ENCODE assay signal across 8 cellular contexts in the genomic region with DNA sequence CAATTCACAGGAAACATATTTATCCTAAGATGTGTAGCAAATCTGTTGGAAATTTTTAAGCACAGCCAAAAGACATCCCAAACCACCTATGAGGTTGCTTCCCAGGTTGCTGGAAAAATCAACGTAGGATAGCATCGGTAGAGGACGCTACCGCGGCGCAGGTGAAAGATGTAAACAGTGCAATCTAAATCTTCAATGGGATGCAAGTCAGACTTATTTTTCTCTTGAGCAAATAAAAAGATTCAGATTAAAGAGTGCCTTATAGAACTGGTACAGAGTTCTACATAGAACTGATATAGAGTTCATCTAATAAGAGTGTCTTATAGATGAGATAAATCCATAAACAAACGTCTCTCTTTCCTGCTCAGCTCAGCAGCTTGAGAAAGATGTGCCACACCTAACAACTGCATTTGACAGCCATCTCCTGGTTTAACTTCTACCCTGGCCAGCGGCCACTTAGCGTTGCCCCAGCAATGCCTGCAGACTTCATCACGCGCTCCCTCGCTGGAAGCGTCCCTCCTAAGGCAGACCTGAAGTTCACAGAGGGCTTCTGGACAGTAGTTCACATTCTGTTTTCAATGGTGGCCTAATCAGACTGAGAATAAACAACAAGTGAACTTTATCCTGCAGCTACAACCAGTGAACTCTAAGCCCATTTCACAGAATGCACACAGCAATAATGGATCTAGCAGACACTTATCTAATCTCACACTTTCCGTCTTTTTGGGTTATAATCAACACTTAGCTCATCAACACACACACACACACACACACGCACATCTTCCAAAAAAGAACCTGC.
DNase-seq lines count a peak whose midpoint lies in the region; ATAC-seq and TF ChIP-seq lines count a peak whose summit lies in the region.

No MANE protein-coding gene starts in this region.

- no peaks in the 10 kb centered on the region for H3K27me3 ChIP-seq in mucosa of stomach (ENCODE audit: control insufficient read depth, insufficient read depth, low read length)
- H3K27me3 ChIP-seq in upper lobe of right lung: no peaks in the 10 kb centered on the region

- no peak for DNase-seq in activated T-cell treated with anti-CD3 and anti-CD28 coated beads, Interleukin-2, amount 50 U/mL, for 72 hours
- DNase-seq in activated T-cell treated with anti-CD3 and anti-CD28 coated beads for 4 hours (no peak), chondrocyte (ENCODE audit: low spot score) (no peak), upper lobe of right lung (no peak), omental fat pad (ENCODE audit: low spot score) (no peak), endothelial cell (ENCODE audit: low spot score) (no peak)

- H3K27ac ChIP-seq in upper lobe of right lung: peak overlapping the region; percentile 83

- H3K4me3 Mint-ChIP-seq in activated T-cell treated with anti-CD3 and anti-CD28 coated beads, Interleukin-2, amount 50 U/mL, for 72 hours: peak overlapping the region; percentile 66 to 67
- H3K4me3 Mint-ChIP-seq in chondrocyte (ENCODE audit: unreplicated experiment) (no peak overlapping the region), endothelial cell (ENCODE audit: unreplicated experiment) (no peak overlapping the region)

- intact Hi-C loops in upper lobe of right lung (cut with DNase I): no loop called here

- H3K4me1 ChIP-seq in mucosa of stomach (ENCODE audit: control insufficient read depth, insufficient read depth, low read length) (peaks cover 71% of the 10 kb centered on the region), upper lobe of right lung (peaks cover 63% of the 10 kb centered on the region)

- no peaks in the 10 kb centered on the region for H3K36me3 ChIP-seq in mucosa of stomach (ENCODE audit: control insufficient read depth, insufficient read depth, low read length)
- no peaks in the 10 kb centered on the region for H3K36me3 ChIP-seq in upper lobe of right lung

- no peaks in the 10 kb centered on the region for H3K9me3 ChIP-seq in mucosa of stomach (ENCODE audit: control insufficient read depth, low read length)
- no peaks in the 10 kb centered on the region for H3K9me3 ChIP-seq in upper lobe of right lung

- no peaks in the 10 kb centered on the region for H3K27me3 Mint-ChIP-seq in activated T-cell treated with anti-CD3 and anti-CD28 coated beads, Interleukin-2, amount 50 U/mL, for 72 hours (ENCODE audit: low read depth)
- no peaks in the 10 kb centered on the region for H3K27me3 Mint-ChIP-seq in chondrocyte (ENCODE audit: low read depth)
- H3K27me3 Mint-ChIP-seq in endothelial cell (ENCODE audit: unreplicated experiment): peaks cover 1% of the 10 kb centered on the region

- TF ChIP-seq CTCF in chondrocyte (IDR thresholded peaks at IDR 0.05) (no peak), upper lobe of right lung (IDR thresholded peaks at IDR 0.05) (no peak), omental fat pad (IDR thresholded peaks at IDR 0.05) (no peak), endothelial cell (IDR thresholded peaks at IDR 0.05; ENCODE audit: unreplicated experiment) (no peak)

- H3K36me3 Mint-ChIP-seq in activated T-cell treated with anti-CD3 and anti-CD28 coated beads, Interleukin-2, amount 50 U/mL, for 72 hours (ENCODE audit: insufficient read depth in 2 of 2): peaks cover 9 to 27% of the 10 kb centered on the region in 2 donors
- H3K36me3 Mint-ChIP-seq in chondrocyte (ENCODE audit: low read depth) (no peaks in the 10 kb centered on the region), endothelial cell (ENCODE audit: low read depth, unreplicated experiment) (peaks cover 2% of the 10 kb centered on the region)

- H3K4me3 ChIP-seq in mucosa of stomach (ENCODE audit: low read length): no peak overlapping the region
- H3K4me3 ChIP-seq in upper lobe of right lung: no peak overlapping the region

- no peak for ATAC-seq in activated T-cell treated with anti-CD3 and anti-CD28 coated beads, Interleukin-2, amount 50 U/mL, for 72 hours (replicated peaks in 1 of 2)
- no peak for ATAC-seq in upper lobe of right lung
- ATAC-seq in omental fat pad (ENCODE audit: low FRiP score): no peak
- no peak for ATAC-seq in HG02571 (IDR thresholded peaks at IDR 0.05; ENCODE audit: unreplicated experiment)

- peaks cover 83% of the 10 kb centered on the region for H3K4me1 Mint-ChIP-seq in activated T-cell treated with anti-CD3 and anti-CD28 coated beads, Interleukin-2, amount 50 U/mL, for 72 hours (ENCODE audit: low read depth)
- H3K4me1 Mint-ChIP-seq in chondrocyte (ENCODE audit: low read depth) (peaks cover 62% of the 10 kb centered on the region), endothelial cell (ENCODE audit: unreplicated experiment) (peaks cover 49% of the 10 kb centered on the region)

- H3K27ac Mint-ChIP-seq in activated T-cell treated with anti-CD3 and anti-CD28 coated beads, Interleukin-2, amount 50 U/mL, for 72 hours: peak overlapping the region; percentile 82
- H3K27ac Mint-ChIP-seq in chondrocyte (ENCODE audit: unreplicated experiment): peak overlapping the region; percentile 99
- no peak overlapping the region for H3K27ac Mint-ChIP-seq in endothelial cell (ENCODE audit: unreplicated experiment)

- peak overlapping the region; percentile 49 for H3K9ac ChIP-seq in mucosa of stomach (ENCODE audit: low read length)

- no peaks in the 10 kb centered on the region for H3K9me3 Mint-ChIP-seq in activated T-cell treated with anti-CD3 and anti-CD28 coated beads, Interleukin-2, amount 50 U/mL, for 72 hours
- H3K9me3 Mint-ChIP-seq in chondrocyte (ENCODE audit: low read depth) (no peaks in the 10 kb centered on the region), endothelial cell (ENCODE audit: unreplicated experiment) (no peaks in the 10 kb centered on the region)

Comparison
In these comparisons a context has a peak if more than half of its experiments do, and no peak if none do; other contexts are left out.
1. H3K4me3 Mint-ChIP-seq: peak in activated T-cell treated with anti-CD3 and anti-CD28 coated beads, Interleukin-2, amount 50 U/mL, for 72 hours (2 of 2); none in chondrocyte (single experiment) and endothelial cell (single experiment).